In the genomic region with DNA sequence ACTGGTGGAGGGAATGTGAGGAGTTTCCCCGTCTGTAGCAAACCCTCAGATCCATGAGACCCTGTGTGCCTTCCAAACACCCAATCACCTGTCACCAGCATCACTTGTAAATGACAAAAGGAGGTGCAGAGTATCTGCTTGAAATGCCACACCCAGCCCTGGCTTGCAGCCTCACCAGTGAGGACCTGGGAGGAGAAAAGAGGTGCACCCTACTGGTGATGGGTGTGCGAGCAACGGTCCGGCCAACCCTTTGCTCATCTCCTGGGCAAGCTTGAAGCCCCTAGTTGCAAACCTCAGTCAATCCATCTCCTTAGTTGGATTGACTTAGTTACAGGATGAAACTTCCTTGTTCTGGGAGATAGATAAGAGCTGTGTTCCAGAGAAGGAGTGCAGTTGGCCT, we compare ENCODE assay signal across 9 cellular contexts.
DNase-seq lines count a peak whose midpoint lies in the region; ATAC-seq and TF ChIP-seq lines count a peak whose summit lies in the region.
"Had no signal": no experiment of that assay in that cellular context is flagged by ENCODE, and none has a peak within 500 bp of the region (broad histone marks: within the 10 kb centered on the region; RNA-seq: fewer than 3 reads in every experiment).

No MANE protein-coding gene starts in this region.

- intact Hi-C loops in CD14-positive monocyte (cut with micrococcal nuclease), result loop anchor here (2.0 to 5.0 kb wide), 2 partner anchors 62 to 183 kb away; a partner anchor contains a TSS

- H3K36me3 Mint-ChIP-seq in activated CD4-positive, alpha-beta memory T cell treated with anti-CD3 and anti-CD28 coated beads, Interleukin-2, amount 10 ng/mL, durations not matched to agents 7 days and 5 days (ENCODE audit: low read depth), result no peaks in the 10 kb centered on the region
- H3K36me3 Mint-ChIP-seq in CD14-positive monocyte, result no peaks in the 10 kb centered on the region
- H3K36me3 Mint-ChIP-seq in stimulated activated memory B cell treated with anti-CD40 and anti-IgM and Interleukin-4, amounts not matched to agents 10 μg/mL and 1 μg/mL and 100 μg/mL, for 72 hours, result no peaks in the 10 kb centered on the region
- H3K36me3 Mint-ChIP-seq: mesothelial cell of epicardium had no signal

- ATAC-seq in GM18867 (IDR thresholded peaks at IDR 0.05; ENCODE audit: unreplicated experiment) (peak; percentile 70), HG03175 (IDR thresholded peaks at IDR 0.05; ENCODE audit: unreplicated experiment) (peak; percentile 54), HG03025 (IDR thresholded peaks at IDR 0.05; ENCODE audit: low FRiP score, unreplicated experiment) (no peak)
- no peak for ATAC-seq in stimulated activated memory B cell treated with anti-CD40 and anti-IgM and Interleukin-4, amounts not matched to agents 10 μg/mL and 1 μg/mL and 100 μg/mL, for 72 hours

- H3K4me1 Mint-ChIP-seq in activated CD4-positive, alpha-beta memory T cell treated with anti-CD3 and anti-CD28 coated beads, Interleukin-2, amount 10 ng/mL, durations not matched to agents 7 days and 5 days, result peaks cover 2% of the 10 kb centered on the region
- peaks cover 21% of the 10 kb centered on the region for H3K4me1 Mint-ChIP-seq in CD14-positive monocyte
- no peaks in the 10 kb centered on the region for H3K4me1 Mint-ChIP-seq in stimulated activated memory B cell treated with anti-CD40 and anti-IgM and Interleukin-4, amounts not matched to agents 10 μg/mL and 1 μg/mL and 100 μg/mL, for 72 hours

- no peak for TF ChIP-seq CTCF in CD14-positive monocyte (IDR thresholded peaks at IDR 0.05)

- DNase-seq in COR-L47 (lab: John Stamatoyannopoulos, UW), result peak; percentile 9
- DNase-seq in activated CD4-positive, alpha-beta memory T cell treated with anti-CD3 and anti-CD28 coated beads, Interleukin-2, amount 10 ng/mL, durations not matched to agents 7 days and 5 days, result peak; percentile 22
- DNase-seq in CD14-positive monocyte (ENCODE audit: low spot score), result no peak
- DNase-seq in SW 1271 (lab: John Stamatoyannopoulos, UW), result no peak

- H3K9me3 Mint-ChIP-seq in activated CD4-positive, alpha-beta memory T cell treated with anti-CD3 and anti-CD28 coated beads, Interleukin-2, amount 10 ng/mL, durations not matched to agents 7 days and 5 days, result no peaks in the 10 kb centered on the region
- peaks cover 0 to 2% (median 0%) of the 10 kb centered on the region in 7 donors for H3K9me3 Mint-ChIP-seq in CD14-positive monocyte
- no peaks in the 10 kb centered on the region for H3K9me3 Mint-ChIP-seq in stimulated activated memory B cell treated with anti-CD40 and anti-IgM and Interleukin-4, amounts not matched to agents 10 μg/mL and 1 μg/mL and 100 μg/mL, for 72 hours
- H3K9me3 Mint-ChIP-seq: mesothelial cell of epicardium had no signal

- CTCF ChIA-PET in activated CD4-positive, alpha-beta memory T cell treated with anti-CD3 and anti-CD28 coated beads, Interleukin-2, amount 10 ng/mL, durations not matched to agents 7 days and 5 days (lab: Charles Lee), result interaction anchor here (0.8 to 5.0 kb wide), 3 partner anchors 35 to 185 kb away, joined by 4 to 83 read pairs (median 21); no protein-coding TSS in a partner anchor

- H3K27me3 Mint-ChIP-seq in activated CD4-positive, alpha-beta memory T cell treated with anti-CD3 and anti-CD28 coated beads, Interleukin-2, amount 10 ng/mL, durations not matched to agents 7 days and 5 days, result no peaks in the 10 kb centered on the region
- peaks cover 2 to 4% (median 3%) of the 10 kb centered on the region in 3 donors for H3K27me3 Mint-ChIP-seq in CD14-positive monocyte (ENCODE audit: low read depth in 3 of 3)
- H3K27me3 Mint-ChIP-seq in stimulated activated memory B cell treated with anti-CD40 and anti-IgM and Interleukin-4, amounts not matched to agents 10 μg/mL and 1 μg/mL and 100 μg/mL, for 72 hours, result peaks cover 19% of the 10 kb centered on the region

- POLR2A ChIA-PET in activated CD4-positive, alpha-beta memory T cell treated with anti-CD3 and anti-CD28 coated beads, Interleukin-2, amount 10 ng/mL, durations not matched to agents 7 days and 5 days (lab: Charles Lee), result interaction anchor here (2.8 kb wide), 1 partner anchor 183 kb away, joined by 24 read pairs; no protein-coding TSS in a partner anchor

- H3K27ac Mint-ChIP-seq in activated CD4-positive, alpha-beta memory T cell treated with anti-CD3 and anti-CD28 coated beads, Interleukin-2, amount 10 ng/mL, durations not matched to agents 7 days and 5 days, result no peak overlapping the region
- H3K27ac Mint-ChIP-seq in CD14-positive monocyte, result no peak overlapping the region
- no peak overlapping the region for H3K27ac Mint-ChIP-seq in stimulated activated memory B cell treated with anti-CD40 and anti-IgM and Interleukin-4, amounts not matched to agents 10 μg/mL and 1 μg/mL and 100 μg/mL, for 72 hours
- H3K27ac Mint-ChIP-seq: mesothelial cell of epicardium had no signal

- no peak overlapping the region for H3K4me3 Mint-ChIP-seq in activated CD4-positive, alpha-beta memory T cell treated with anti-CD3 and anti-CD28 coated beads, Interleukin-2, amount 10 ng/mL, durations not matched to agents 7 days and 5 days
- peak overlapping the region in 1 of 2 donors; percentile 21 for H3K4me3 Mint-ChIP-seq in CD14-positive monocyte
- no peak overlapping the region for H3K4me3 Mint-ChIP-seq in stimulated activated memory B cell treated with anti-CD40 and anti-IgM and Interleukin-4, amounts not matched to agents 10 μg/mL and 1 μg/mL and 100 μg/mL, for 72 hours
- H3K4me3 Mint-ChIP-seq: mesothelial cell of epicardium had no signal

Comparison
In these comparisons a context has a peak if more than half of its experiments do, and no peak if none do; other contexts are left out.
1. DNase-seq: peak in COR-L47 (single experiment) and activated CD4-positive, alpha-beta memory T cell treated with anti-CD3 and anti-CD28 coated beads, Interleukin-2, amount 10 ng/mL, durations not matched to agents 7 days and 5 days (single experiment); none in CD14-positive monocyte (single experiment) and SW 1271 (0 of 2).
2. ATAC-seq: peak in GM18867 (single experiment) and HG03175 (single experiment); none in HG03025 (single experiment) and stimulated activated memory B cell treated with anti-CD40 and anti-IgM and Interleukin-4, amounts not matched to agents 10 μg/mL and 1 μg/mL and 100 μg/mL, for 72 hours (single experiment).